1 cellular context compared by ENCODE assay signal in genomic region chr17:39164675-39165143, GRCh38.
A peak's percentile ranks its signal among the peaks of the same experiment; 100 is the strongest.
TF ChIP-seq lines count a peak whose summit lies in the region.

No MANE protein-coding gene starts in this region.

TF ChIP-seq in K562, 482 proteins besides CTCF, POLR2A, EP300 and RAD21 (continued from another document):
- peak; percentile 98 for TF ChIP-seq PKNOX1 (IDR thresholded peaks at IDR 0.05)
- TF ChIP-seq YY1 (IDR thresholded peaks at IDR 0.05; ENCODE audit: borderline replicate concordance in 1 of 3, control insufficient read depth in 1 of 3, extremely low read depth in 1 of 3, insufficient read depth in 3 of 3, insufficient read length in 1 of 3, insufficient replicate concordance in 2 of 3, low read depth in 1 of 3, low read length in 2 of 3): peak in 1 of 3 experiments; percentile 29
- 0 out of 2 replicates have a peak, but pooled peaks have one; percentile 29 for TF ChIP-seq BCOR (IDR thresholded peaks at IDR 0.05)
- TF ChIP-seq MTA2 (IDR thresholded peaks at IDR 0.05; ENCODE audit: low read depth): no peak
- TF ChIP-seq VEZF1 (CRISPR knock-in tag; IDR thresholded peaks at IDR 0.05): 0 out of 2 replicates have a peak, but pooled peaks have one; percentile 16
- 0 out of 2 replicates have a peak, but pooled peaks have one; percentile 7 for TF ChIP-seq KLF16 (IDR thresholded peaks at IDR 0.05)
- TF ChIP-seq XRCC5 (IDR thresholded peaks at IDR 0.05; ENCODE audit: low read depth, low read length): peak; percentile 42; the same call in 1 of the 2 replicates
- 0 out of 2 replicates have a peak, but pooled peaks have one; percentile 15 for TF ChIP-seq ARID2 (IDR thresholded peaks at IDR 0.05)
- TF ChIP-seq CTBP1 (IDR thresholded peaks at IDR 0.05; ENCODE audit: borderline replicate concordance): 0 out of 2 replicates have a peak, but pooled peaks have one; percentile 29
- TF ChIP-seq MLLT1 (IDR thresholded peaks at IDR 0.05): no peak
- no peak for TF ChIP-seq TBP (optimal IDR thresholded peaks at IDR 0.05; ENCODE audit: low read depth, low read length)
- peak; percentile 53 for TF ChIP-seq NFYB (IDR thresholded peaks at IDR 0.05; ENCODE audit: extremely low read depth, insufficient read length)
- TF ChIP-seq ZBTB5 (IDR thresholded peaks at IDR 0.05): 0 out of 2 replicates have a peak, but pooled peaks have one; percentile 17
- peak; percentile 62 for TF ChIP-seq PBX2 (CRISPR knock-in tag; IDR thresholded peaks at IDR 0.05; ENCODE audit: low read depth)
- TF ChIP-seq PBX2 (tag; conservative IDR thresholded peaks at IDR 0.05; ENCODE audit: low read depth): peak; percentile 83
- no peak for TF ChIP-seq XRCC3 (IDR thresholded peaks at IDR 0.05)
- TF ChIP-seq HINFP (tag; conservative IDR thresholded peaks at IDR 0.05; ENCODE audit: low read depth): no peak
- TF ChIP-seq DLX4 (CRISPR knock-in tag; IDR thresholded peaks at IDR 0.05): no peak
- TF ChIP-seq THRB (CRISPR knock-in tag; conservative IDR thresholded peaks at IDR 0.05): 0 out of 2 replicates have a peak, but pooled peaks have one; percentile 15
- peak; percentile 63 for TF ChIP-seq SMC3 (conservative IDR thresholded peaks at IDR 0.05; ENCODE audit: insufficient read depth, low read depth, low read length)
